In genomic region chr13:44307844-44308243, GRCh38 we compare ENCODE assay signal across 19 cellular contexts.
DNase-seq lines count a peak whose midpoint lies in the region; ATAC-seq and TF ChIP-seq lines count a peak whose summit lies in the region.
"Had no signal": no experiment of that assay in that cellular context is flagged by ENCODE, and none has a peak within 500 bp of the region (broad histone marks: within the 10 kb centered on the region; RNA-seq: fewer than 3 reads in every experiment).

No MANE protein-coding gene starts in this region.

- no peaks in the 10 kb centered on the region for H3K27me3 Mint-ChIP-seq in nephron progenitor cell (ENCODE audit: low read depth, poor library complexity)

- peaks cover 94% of the 10 kb centered on the region for H3K4me1 Mint-ChIP-seq in nephron progenitor cell
- H3K4me1 Mint-ChIP-seq: immature natural killer cell had no signal

- intact Hi-C loops in dorsolateral prefrontal cortex (cut with DNase I) (loop anchor here in 1 of 2 donors (5.0 kb wide), 1 partner anchor 124 kb away; no protein-coding TSS in a partner anchor), transverse colon (cut with DNase I; ENCODE audit: low total_unique reads) (loop anchor here (10.0 kb wide), 2 partner anchors 83 to 127 kb away; no protein-coding TSS in a partner anchor)

- no peak for ATAC-seq in GM19328 (IDR thresholded peaks at IDR 0.05; ENCODE audit: unreplicated experiment)
- ATAC-seq: stimulated activated naive CD8-positive, alpha-beta T cell treated with anti-CD3 and anti-CD28 coated beads, Interleukin-15, Interleukin-2, amounts not matched to agents 100 U/mL and 50 U/mL, for 24 hours had no signal

- TF ChIP-seq CTCF in RWPE1 (conservative IDR thresholded peaks at IDR 0.05; ENCODE audit: low read depth) (no peak), dorsolateral prefrontal cortex (IDR thresholded peaks at IDR 0.05 in 54 of 56, conservative IDR thresholded peaks at IDR 0.05 in 2 of 56; ENCODE audit: low read depth in 1 of 56, partially characterized antibody in 56 of 56) (no peak), nephron progenitor cell (IDR thresholded peaks at IDR 0.05) (no peak), transverse colon (IDR thresholded peaks at IDR 0.05) (no peak)

- H3K4me3 Mint-ChIP-seq in nephron progenitor cell = peak overlapping the region; percentile 31
- H3K4me3 Mint-ChIP-seq: activated CD4-positive, alpha-beta T cell treated with anti-CD3 and anti-CD28 coated beads, Interleukin-2, amount 10 ng/mL, durations not matched to agents 7 days and 5 days; activated naive CD8-positive, alpha-beta T cell; activated T-cell treated with anti-CD3 and anti-CD28 coated beads, Interleukin-2, amount 50 U/mL, for 24 hours; immature natural killer cell had no signal

- in situ Hi-C loops in transverse colon (cut with MboI; ENCODE audit: low pct_ligation_motif_present in 1 of 4, low pct_unique_long_range_greater_than_20kb in 1 of 4, low sequenced_read_pairs in 3 of 4) = no loop called here
- in situ Hi-C loops in KBM-7 (cut with MboI; ENCODE audit: low pct_unique_long_range_greater_than_20kb, low sequenced_read_pairs) = no loop called here

- H3K4me1 ChIP-seq in transverse colon = peaks cover 24 to 77% (median 47%) of the 10 kb centered on the region in 4 donors

- no peaks in the 10 kb centered on the region for H3K9me3 Mint-ChIP-seq in nephron progenitor cell
- H3K9me3 Mint-ChIP-seq: activated CD4-positive, alpha-beta T cell treated with anti-CD3 and anti-CD28 coated beads, Interleukin-2, amount 10 ng/mL, durations not matched to agents 7 days and 5 days; activated T-cell treated with anti-CD3 and anti-CD28 coated beads, Interleukin-2, amount 50 U/mL, for 24 hours; immature natural killer cell had no signal

- 80 to 100% methylated on average over 1 to 2 of the region's 2 CpGs for WGBS in transverse colon (ENCODE audit: low coverage in 1 of 2), 2 donors

- H3K36me3 ChIP-seq in transverse colon = no peaks in the 10 kb centered on the region
- H3K36me3 ChIP-seq: BLaER1 had no signal

- no peak for TF ChIP-seq POLR2A in transverse colon (IDR thresholded peaks at IDR 0.05)

- no peaks in the 10 kb centered on the region for H3K36me3 Mint-ChIP-seq in nephron progenitor cell (ENCODE audit: low read depth)
- H3K36me3 Mint-ChIP-seq: activated naive CD8-positive, alpha-beta T cell; immature natural killer cell had no signal

- H3K4me3 ChIP-seq in dorsolateral prefrontal cortex (no peak overlapping the region), transverse colon (no peak overlapping the region)
- H3K4me3 ChIP-seq: BLaER1 had no signal

- no peak for DNase-seq in RWPE1 (ENCODE audit: low spot score)
- DNase-seq in dorsolateral prefrontal cortex = no peak
- no peak for DNase-seq in nephron progenitor cell
- DNase-seq in transverse colon = no peak
- no peak for DNase-seq in NCI-H446 (lab: John Stamatoyannopoulos, UW)
- DNase-seq in KBM-7 = no peak
- DNase-seq: activated CD4-positive, alpha-beta T cell treated with anti-CD3 and anti-CD28 coated beads, Interleukin-2, amount 10 ng/mL, durations not matched to agents 7 days and 5 days; activated T-cell treated with anti-CD3 and anti-CD28 coated beads, Interleukin-2, amount 50 U/mL, for 24 hours; immature natural killer cell; midbrain; NCI-H1417 treated with DMSO at 0.1 percent for 48 hours; NCI-H345; posterior cingulate gyrus; stimulated activated naive CD8-positive, alpha-beta T cell treated with anti-CD3 and anti-CD28 coated beads, Interleukin-15, Interleukin-2, amounts not matched to agents 100 U/mL and 50 U/mL, for 24 hours; T1000 had no signal

- H3K27ac Mint-ChIP-seq in nephron progenitor cell = peak overlapping the region; percentile 100
- H3K27ac Mint-ChIP-seq: activated CD4-positive, alpha-beta T cell treated with anti-CD3 and anti-CD28 coated beads, Interleukin-2, amount 10 ng/mL, durations not matched to agents 7 days and 5 days; activated naive CD8-positive, alpha-beta T cell; activated T-cell treated with anti-CD3 and anti-CD28 coated beads, Interleukin-2, amount 50 U/mL, for 24 hours; immature natural killer cell had no signal

- no peaks in the 10 kb centered on the region for H3K9me3 ChIP-seq in transverse colon
- H3K9me3 ChIP-seq: BLaER1 had no signal

- peak overlapping the region; percentile 33; the same call in 1 of the 2 replicates for H3K27ac ChIP-seq in RWPE1
- H3K27ac ChIP-seq in dorsolateral prefrontal cortex = peak overlapping the region in 51 of 59 donors; percentile 11 to 92 (median 83)
- H3K27ac ChIP-seq in transverse colon = peak overlapping the region; percentile 65 to 83 (median 78)
- H3K27ac ChIP-seq: BLaER1, HL-60 had no signal

- H3K27me3 ChIP-seq in dorsolateral prefrontal cortex (no peaks in the 10 kb centered on the region), transverse colon (no peaks in the 10 kb centered on the region)
- H3K27me3 ChIP-seq: BLaER1 had no signal

- TF ChIP-seq EP300 in transverse colon (IDR thresholded peaks at IDR 0.05; ENCODE audit: low read depth) = no peak

- CTCF ChIA-PET in RWPE1 (lab: Yijun Ruan, JAX) = interaction anchor here (1.0 kb wide), 1 partner anchor 126 kb away, joined by 3 read pairs; no protein-coding TSS in a partner anchor

- POLR2A ChIA-PET in RWPE1 (lab: Yijun Ruan, JAX; ENCODE audit: low non-redundant PET) = no interaction called here

Comparison
In these comparisons a context has a peak if more than half of its experiments do, and no peak if none do; other contexts are left out.
1. H3K27ac ChIP-seq: peak in every context shown above with its lines; median percentile 83 in dorsolateral prefrontal cortex; 78 in transverse colon; 33 in RWPE1.